17 cellular contexts compared by ENCODE assay signal in genomic region chrX:38937926-38938325, GRCh38.
DNase-seq lines count a peak whose midpoint lies in the region; ATAC-seq, FAIRE-seq and TF ChIP-seq lines count a peak whose summit lies in the region.
"Had no signal": no experiment of that assay in that cellular context is flagged by ENCODE, and none has a peak within 500 bp of the region (broad histone marks: within the 10 kb centered on the region; RNA-seq: fewer than 3 reads in every experiment).

No MANE protein-coding gene starts in this region.

- no peak for TF ChIP-seq POLR2A in stomach (IDR thresholded peaks at IDR 0.05)

- H3K9me3 ChIP-seq in pancreas (no peaks in the 10 kb centered on the region), stomach (peaks cover 0 to 6% (median under 1%) of the 10 kb centered on the region in 4 donors), SJCRH30 (replicated peaks) (no peaks in the 10 kb centered on the region), kidney (ENCODE audit: control insufficient read depth in 1 of 2, low read length in 2 of 2) (no peaks in the 10 kb centered on the region)
- H3K9me3 ChIP-seq: BE2C had no signal

- H3K4me1 ChIP-seq in pancreas (no peaks in the 10 kb centered on the region), stomach (no peaks in the 10 kb centered on the region), SJCRH30 (no peaks in the 10 kb centered on the region), kidney (ENCODE audit: control insufficient read depth in 1 of 2, insufficient read depth in 1 of 2, low read depth in 1 of 2, low read length in 2 of 2) (no peaks in the 10 kb centered on the region)
- H3K4me1 ChIP-seq: BE2C had no signal

- 12 to 27% methylated on average over 3 of the region's 3 CpGs for WGBS in pancreas, 2 donors
- 15 to 52% (median 31%) methylated on average over 3 of the region's 3 CpGs for WGBS in stomach, 5 donors

- H3K27ac ChIP-seq in pancreas (no peak overlapping the region), stomach (peak overlapping the region in 4 of 5 donors; percentile 18 to 64 (median 30)), SJCRH30 (no peak overlapping the region), kidney (ENCODE audit: low read depth in 2 of 2, low read length in 2 of 2) (no peak overlapping the region)
- H3K27ac ChIP-seq: C4-2B had no signal

- H3K27me3 ChIP-seq in bronchial epithelial cell (ENCODE audit: control insufficient read depth, insufficient read depth, low read length) = no peaks in the 10 kb centered on the region
- H3K27me3 ChIP-seq in pancreas = no peaks in the 10 kb centered on the region
- no peaks in the 10 kb centered on the region for H3K27me3 ChIP-seq in stomach
- H3K27me3 ChIP-seq in SJCRH30 = no peaks in the 10 kb centered on the region
- H3K27me3 ChIP-seq: BE2C had no signal

- peak; percentile 91 for FAIRE-seq in GM19239 (lab: Jason Lieb, UNC)
- FAIRE-seq in bronchial epithelial cell (lab: Jason Lieb, UNC) = no peak
- FAIRE-seq in pancreas (lab: Jason Lieb, UNC) = no peak
- FAIRE-seq in kidney (lab: Jason Lieb, UNC) = no peak
- FAIRE-seq: A204.1, GM12878, GM18507 had no signal

- TF ChIP-seq EP300 in stomach (IDR thresholded peaks at IDR 0.05) = no peak

- no peak overlapping the region for H3K9ac ChIP-seq in kidney (ENCODE audit: low read length in 2 of 2)

- H3K36me3 ChIP-seq in bronchial epithelial cell (ENCODE audit: control insufficient read depth, insufficient read depth, low read length) (no peaks in the 10 kb centered on the region), pancreas (no peaks in the 10 kb centered on the region), stomach (no peaks in the 10 kb centered on the region), SJCRH30 (no peaks in the 10 kb centered on the region), kidney (ENCODE audit: control insufficient read depth in 1 of 2, insufficient read depth in 2 of 2, low read length in 2 of 2) (no peaks in the 10 kb centered on the region)
- H3K36me3 ChIP-seq: BE2C had no signal

- H3K4me3 ChIP-seq in bronchial epithelial cell (ENCODE audit: low read depth, low read length) (no peak overlapping the region), pancreas (no peak overlapping the region), stomach (no peak overlapping the region), SJCRH30 (no peak overlapping the region), kidney (ENCODE audit: low read length in 2 of 2) (no peak overlapping the region)
- H3K4me3 ChIP-seq: GM12878, GM23338 had no signal

- peak; percentile 79 to 91 (median 82) for ATAC-seq in pancreas
- ATAC-seq: GM12878, GM23338 had no signal

- DNase-seq in GM19239 (ENCODE audit: insufficient read length, low spot score) (no peak), bronchial epithelial cell (ENCODE audit: low read depth) (peak; percentile 27), pancreas (no peak), stomach (no peak), pons (ENCODE audit: low spot score) (no peak), SJCRH30 (no peak), kidney (no peak)
- DNase-seq: BE2C; CD4-positive, alpha-beta memory T cell; DMS79; H9; IMR-90 had no signal

- TF ChIP-seq CTCF in bronchial epithelial cell (IDR thresholded peaks at IDR 0.05; ENCODE audit: insufficient read depth, low read length, severe bottlenecking) (no peak), pancreas (IDR thresholded peaks at IDR 0.05) (no peak), stomach (IDR thresholded peaks at IDR 0.05) (no peak), kidney (IDR thresholded peaks at IDR 0.05; ENCODE audit: borderline replicate concordance, extremely low read depth, insufficient read depth) (no peak)

- intact Hi-C loops in pancreas (cut with DNase I) (no loop called here), stomach (cut with DNase I; ENCODE audit: low total_unique reads) (no loop called here), kidney (cut with DNase I) (no loop called here)

Comparison
In these comparisons a context has a peak if more than half of its experiments do, and no peak if none do; other contexts are left out.
1. H3K27ac ChIP-seq: peak in stomach (4 of 5); none in pancreas (0 of 4), SJCRH30 (single experiment) and kidney (0 of 2).